In the genomic region with DNA sequence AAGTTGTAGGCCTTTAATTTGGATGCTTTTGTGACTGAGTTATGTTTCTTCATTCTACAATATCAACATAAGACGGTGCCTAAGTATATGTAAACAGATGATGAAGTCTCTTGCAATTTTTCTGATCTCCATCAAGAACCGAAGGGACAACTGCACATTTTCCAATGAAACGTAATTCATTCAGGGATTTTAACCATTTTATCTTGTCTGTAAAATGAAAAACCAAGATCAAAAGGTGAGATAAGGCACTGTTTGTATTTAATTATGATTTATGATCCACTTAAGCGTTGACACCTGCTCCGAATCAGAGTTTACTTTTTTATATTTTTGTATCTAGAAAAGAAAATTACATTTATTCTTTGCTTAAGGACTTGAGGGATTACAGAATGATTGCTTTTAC, we compare ENCODE assay signal across 1 cellular context.
TF ChIP-seq lines count a peak whose summit lies in the region.

No MANE protein-coding gene starts in this region.

TF ChIP-seq in WTC11, 78 proteins besides CTCF, POLR2A, EP300 and RAD21 (continued from another document):
- TF ChIP-seq, protein P1, sequence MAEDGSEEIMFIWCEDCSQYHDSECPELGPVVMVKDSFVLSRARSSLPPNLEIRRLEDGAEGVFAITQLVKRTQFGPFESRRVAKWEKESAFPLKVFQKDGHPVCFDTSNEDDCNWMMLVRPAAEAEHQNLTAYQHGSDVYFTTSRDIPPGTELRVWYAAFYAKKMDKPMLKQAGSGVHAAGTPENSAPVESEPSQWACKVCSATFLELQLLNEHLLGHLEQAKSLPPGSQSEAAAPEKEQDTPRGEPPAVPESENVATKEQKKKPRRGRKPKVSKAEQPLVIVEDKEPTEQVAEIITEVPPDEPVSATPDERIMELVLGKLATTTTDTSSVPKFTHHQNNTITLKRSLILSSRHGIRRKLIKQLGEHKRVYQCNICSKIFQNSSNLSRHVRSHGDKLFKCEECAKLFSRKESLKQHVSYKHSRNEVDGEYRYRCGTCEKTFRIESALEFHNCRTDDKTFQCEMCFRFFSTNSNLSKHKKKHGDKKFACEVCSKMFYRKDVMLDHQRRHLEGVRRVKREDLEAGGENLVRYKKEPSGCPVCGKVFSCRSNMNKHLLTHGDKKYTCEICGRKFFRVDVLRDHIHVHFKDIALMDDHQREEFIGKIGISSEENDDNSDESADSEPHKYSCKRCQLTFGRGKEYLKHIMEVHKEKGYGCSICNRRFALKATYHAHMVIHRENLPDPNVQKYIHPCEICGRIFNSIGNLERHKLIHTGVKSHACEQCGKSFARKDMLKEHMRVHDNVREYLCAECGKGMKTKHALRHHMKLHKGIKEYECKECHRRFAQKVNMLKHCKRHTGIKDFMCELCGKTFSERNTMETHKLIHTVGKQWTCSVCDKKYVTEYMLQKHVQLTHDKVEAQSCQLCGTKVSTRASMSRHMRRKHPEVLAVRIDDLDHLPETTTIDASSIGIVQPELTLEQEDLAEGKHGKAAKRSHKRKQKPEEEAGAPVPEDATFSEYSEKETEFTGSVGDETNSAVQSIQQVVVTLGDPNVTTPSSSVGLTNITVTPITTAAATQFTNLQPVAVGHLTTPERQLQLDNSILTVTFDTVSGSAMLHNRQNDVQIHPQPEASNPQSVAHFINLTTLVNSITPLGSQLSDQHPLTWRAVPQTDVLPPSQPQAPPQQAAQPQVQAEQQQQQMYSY (CRISPR knock-in tag; IDR thresholded peaks at IDR 0.05): no peak
- TF ChIP-seq FOXJ3 (CRISPR knock-in tag; IDR thresholded peaks at IDR 0.05; ENCODE audit: borderline replicate concordance) (no peak), EMX1 (CRISPR knock-in tag; IDR thresholded peaks at IDR 0.05) (no peak)
TF ChIP-seq in WTC11: peak in this region for 0.
